ENCODE assay signal across 28 cellular contexts in genomic region chr3:194995334-194995733, GRCh38.
"Had no signal": no experiment of that assay in that cellular context is flagged by ENCODE, and none has a peak within 500 bp of the region (broad histone marks: within the 10 kb centered on the region; RNA-seq: fewer than 3 reads in every experiment).

No MANE protein-coding gene starts in this region.

- H3K36me3 ChIP-seq: adrenal gland, ascending aorta, heart left ventricle, left ventricle myocardium inferior, upper lobe of left lung had no signal

- H3K4me3 Mint-ChIP-seq: activated CD8-positive, alpha-beta memory T cell treated with anti-CD3 and anti-CD28 coated beads, Interleukin-2, amount 10 ng/mL, durations not matched to agents 7 days and 5 days; activated CD8-positive, alpha-beta T cell treated with anti-CD3 and anti-CD28 coated beads for 36 hours; activated naive CD8-positive, alpha-beta T cell treated with anti-CD3 and anti-CD28 coated beads for 36 hours; activated T-cell treated with anti-CD3 and anti-CD28 coated beads, Interleukin-2, amount 50 U/mL, for 72 hours; brain; nephron; stimulated activated memory B cell treated with anti-CD40 and anti-IgM and Interleukin-4, amounts not matched to agents 10 μg/mL and 1 μg/mL and 100 μg/mL, for 72 hours; stimulated activated naive CD8-positive, alpha-beta T cell treated with anti-CD3 and anti-CD28 coated beads, Interleukin-15, amount 100 ng/mL, for 72 hours; T-helper 17 cell; WTC11 had no signal

- H3K27ac ChIP-seq: adrenal gland, ascending aorta, foreskin keratinocyte, heart left ventricle, left ventricle myocardium inferior, skin epidermis, upper lobe of left lung had no signal

- H3K4me3 ChIP-seq: adrenal gland, ascending aorta, heart left ventricle, left ventricle myocardium inferior, skin epidermis, upper lobe of left lung had no signal

- H3K4me1 Mint-ChIP-seq: activated CD8-positive, alpha-beta memory T cell treated with anti-CD3 and anti-CD28 coated beads, Interleukin-2, amount 10 ng/mL, durations not matched to agents 7 days and 5 days; activated naive CD8-positive, alpha-beta T cell treated with anti-CD3 and anti-CD28 coated beads for 36 hours; brain; nephron; stimulated activated memory B cell treated with anti-CD40 and anti-IgM and Interleukin-4, amounts not matched to agents 10 μg/mL and 1 μg/mL and 100 μg/mL, for 72 hours; stimulated activated naive CD8-positive, alpha-beta T cell treated with anti-CD3 and anti-CD28 coated beads, Interleukin-15, amount 100 ng/mL, for 72 hours; T-helper 17 cell; WTC11 had no signal

- H3K36me3 Mint-ChIP-seq: activated CD8-positive, alpha-beta memory T cell treated with anti-CD3 and anti-CD28 coated beads, Interleukin-2, amount 10 ng/mL, durations not matched to agents 7 days and 5 days; activated naive CD8-positive, alpha-beta T cell treated with anti-CD3 and anti-CD28 coated beads for 36 hours; brain; stimulated activated memory B cell treated with anti-CD40 and anti-IgM and Interleukin-4, amounts not matched to agents 10 μg/mL and 1 μg/mL and 100 μg/mL, for 72 hours; WTC11 had no signal

- H3K27me3 Mint-ChIP-seq: activated CD8-positive, alpha-beta T cell treated with anti-CD3 and anti-CD28 coated beads for 36 hours; stimulated activated naive CD8-positive, alpha-beta T cell treated with anti-CD3 and anti-CD28 coated beads, Interleukin-15, amount 100 ng/mL, for 72 hours had no signal

- H3K9me3 Mint-ChIP-seq: activated CD8-positive, alpha-beta T cell treated with anti-CD3 and anti-CD28 coated beads for 36 hours; activated naive CD8-positive, alpha-beta T cell treated with anti-CD3 and anti-CD28 coated beads for 36 hours; activated T-cell treated with anti-CD3 and anti-CD28 coated beads, Interleukin-2, amount 50 U/mL, for 72 hours; brain; nephron; stimulated activated memory B cell treated with anti-CD40 and anti-IgM and Interleukin-4, amounts not matched to agents 10 μg/mL and 1 μg/mL and 100 μg/mL, for 72 hours; stimulated activated naive CD8-positive, alpha-beta T cell treated with anti-CD3 and anti-CD28 coated beads, Interleukin-15, amount 100 ng/mL, for 72 hours; WTC11 had no signal

- H3K27ac Mint-ChIP-seq: activated CD8-positive, alpha-beta memory T cell treated with anti-CD3 and anti-CD28 coated beads, Interleukin-2, amount 10 ng/mL, durations not matched to agents 7 days and 5 days; activated CD8-positive, alpha-beta T cell treated with anti-CD3 and anti-CD28 coated beads for 36 hours; activated naive CD8-positive, alpha-beta T cell treated with anti-CD3 and anti-CD28 coated beads for 36 hours; activated T-cell treated with anti-CD3 and anti-CD28 coated beads, Interleukin-2, amount 50 U/mL, for 72 hours; brain; nephron; progenitor cell of endocrine pancreas; stimulated activated memory B cell treated with anti-CD40 and anti-IgM and Interleukin-4, amounts not matched to agents 10 μg/mL and 1 μg/mL and 100 μg/mL, for 72 hours; T-helper 17 cell; WTC11 had no signal

- H3K4me1 ChIP-seq: adrenal gland, ascending aorta, foreskin keratinocyte, heart left ventricle, left ventricle myocardium inferior, upper lobe of left lung had no signal

- ATAC-seq: activated CD8-positive, alpha-beta memory T cell treated with anti-CD3 and anti-CD28 coated beads, Interleukin-2, amount 10 ng/mL, durations not matched to agents 7 days and 5 days; activated CD8-positive, alpha-beta T cell treated with anti-CD3 and anti-CD28 coated beads for 36 hours; activated T-cell treated with anti-CD3 and anti-CD28 coated beads, Interleukin-2, amount 50 U/mL, for 72 hours; esophagus mucosa; foreskin keratinocyte; sciatic nerve; stimulated activated memory B cell treated with anti-CD40 and anti-IgM and Interleukin-4, amounts not matched to agents 10 μg/mL and 1 μg/mL and 100 μg/mL, for 72 hours; T-helper 17 cell; WTC11 had no signal

- H3K9me3 ChIP-seq: adrenal gland, ascending aorta, heart left ventricle, left ventricle myocardium inferior, upper lobe of left lung had no signal

- DNase-seq: activated CD4-positive, alpha-beta T cell treated with anti-CD3 and anti-CD28 coated beads, Interleukin-2, amount 50 U/mL, for 1 hour; activated CD8-positive, alpha-beta memory T cell treated with anti-CD3 and anti-CD28 coated beads, Interleukin-2, amount 10 ng/mL, durations not matched to agents 7 days and 5 days; activated CD8-positive, alpha-beta T cell treated with anti-CD3 and anti-CD28 coated beads for 36 hours; activated naive CD4-positive, alpha-beta T cell; activated naive CD8-positive, alpha-beta T cell treated with anti-CD3 and anti-CD28 coated beads for 36 hours; activated T-cell treated with anti-CD3 and anti-CD28 coated beads for 4 hours; activated T-cell treated with anti-CD3 and anti-CD28 coated beads, Interleukin-2, amount 50 U/mL, for 72 hours; cortex of kidney; kidney glomerular epithelial cell; left ventricle myocardium inferior; stimulated activated CD4-positive, alpha-beta T cell treated with anti-CD3 and anti-CD28 coated beads, Interleukin-4, amount 100 ng/mL, for 4 hours; stimulated activated CD8-positive, alpha-beta memory T cell treated with anti-CD3 and anti-CD28 coated beads, Interleukin-4, amount 100 ng/mL, for 48 hours; stimulated activated naive CD8-positive, alpha-beta T cell treated with anti-CD3 and anti-CD28 coated beads, Interleukin-15, amount 100 ng/mL, for 72 hours; T-helper 17 cell; T1000; upper lobe of left lung had no signal

- H3K27me3 ChIP-seq: adrenal gland, ascending aorta, heart left ventricle, upper lobe of left lung had no signal
